In the genomic region with DNA sequence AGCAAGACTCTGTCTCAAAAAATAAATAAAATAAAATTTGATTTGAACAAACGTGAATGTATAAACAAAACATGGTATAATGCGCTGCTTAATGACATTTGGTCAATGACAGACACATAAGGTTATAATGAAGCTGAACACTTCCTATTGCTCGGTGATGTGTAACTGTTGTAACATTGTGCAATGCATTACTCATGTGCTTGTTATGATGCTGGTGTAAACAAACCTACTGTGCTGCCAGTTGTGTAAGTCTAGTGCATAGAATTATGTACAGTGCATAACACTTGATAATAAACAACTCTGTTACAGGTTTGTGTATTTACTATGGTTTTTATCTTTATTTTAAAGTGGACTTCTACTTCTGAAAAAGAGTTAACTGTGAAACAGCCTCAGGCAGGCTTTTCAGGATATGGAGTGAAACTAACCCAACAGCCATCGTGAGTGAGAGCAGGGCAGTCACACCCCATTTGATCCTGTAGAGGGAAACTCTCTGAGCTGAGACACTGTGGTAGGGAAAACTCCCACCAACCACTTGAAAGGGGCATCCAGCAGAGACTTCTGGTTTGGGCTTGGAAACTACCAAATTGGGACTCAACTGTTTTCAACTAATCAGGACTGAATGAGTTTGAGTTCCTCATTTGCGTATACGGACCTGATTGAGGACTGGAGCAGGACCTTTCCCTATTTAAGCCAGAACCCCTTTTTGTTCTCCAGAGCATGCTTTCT, we compare ENCODE assay signal across 10 cellular contexts. TPM values are rescaled to one million over a fixed set of nuclear protein-coding genes. Genes with fewer than 3 reads are reported as not detected.
DNase-seq lines count a peak whose midpoint lies in the region; ATAC-seq and TF ChIP-seq lines count a peak whose summit lies in the region.
"Had no signal": no experiment of that assay in that cellular context is flagged by ENCODE, and none has a peak within 500 bp of the region (broad histone marks: within the 10 kb centered on the region; RNA-seq: fewer than 3 reads in every experiment).

No MANE protein-coding gene starts in this region.

- H3K4me1 Mint-ChIP-seq in activated CD4-positive, alpha-beta memory T cell treated with anti-CD3 and anti-CD28 coated beads for 36 hours (ENCODE audit: low read depth): no peaks in the 10 kb centered on the region
- no peaks in the 10 kb centered on the region for H3K4me1 Mint-ChIP-seq in activated T-helper 17 cell treated with anti-CD3 and anti-CD28 coated beads, Interleukin-2, amount 50 U/mL, for 72 hours

- POLR2A ChIA-PET in activated CD4-positive, alpha-beta memory T cell treated with anti-CD3 and anti-CD28 coated beads for 36 hours (lab: Charles Lee): no interaction called here

- H3K9me3 ChIP-seq in DND-41 (ENCODE audit: insufficient read depth, low read length, severe bottlenecking) (peaks cover 3% of the 10 kb centered on the region), SJSA1 (replicated peaks) (no peaks in the 10 kb centered on the region), left lung (peaks cover 0 to 9% of the 10 kb centered on the region in 2 donors)

- H3K36me3 Mint-ChIP-seq in activated naive CD4-positive, alpha-beta T cell treated with anti-CD3 and anti-CD28 coated beads, Interleukin-2, amount 50 U/mL, for 72 hours: peaks cover 7 to 17% of the 10 kb centered on the region in 2 donors
- H3K36me3 Mint-ChIP-seq in activated CD4-positive, alpha-beta memory T cell treated with anti-CD3 and anti-CD28 coated beads for 36 hours: peaks cover 5% of the 10 kb centered on the region
- H3K36me3 Mint-ChIP-seq in activated T-helper 17 cell treated with anti-CD3 and anti-CD28 coated beads, Interleukin-2, amount 50 U/mL, for 72 hours (ENCODE audit: low read depth): no peaks in the 10 kb centered on the region

- no peak overlapping the region for H3K4me2 ChIP-seq in DND-41 (ENCODE audit: insufficient read depth, low read length)

- no peak overlapping the region for H2AFZ ChIP-seq in DND-41 (ENCODE audit: low read depth, low read length)

- H4K20me1 ChIP-seq in DND-41 (ENCODE audit: insufficient read depth, low read length): no peaks in the 10 kb centered on the region

- H3K9ac ChIP-seq in DND-41 (ENCODE audit: low read depth, low read length): no peak overlapping the region

- H3K9me3 Mint-ChIP-seq in activated naive CD4-positive, alpha-beta T cell treated with anti-CD3 and anti-CD28 coated beads, Interleukin-2, amount 50 U/mL, for 72 hours: peaks cover 9 to 11% of the 10 kb centered on the region in 2 donors
- H3K9me3 Mint-ChIP-seq in activated CD4-positive, alpha-beta memory T cell treated with anti-CD3 and anti-CD28 coated beads for 36 hours: peaks cover 12% of the 10 kb centered on the region
- peaks cover 3% of the 10 kb centered on the region for H3K9me3 Mint-ChIP-seq in activated T-helper 17 cell treated with anti-CD3 and anti-CD28 coated beads, Interleukin-2, amount 50 U/mL, for 72 hours

- ATAC-seq in DND-41 (ENCODE audit: insufficient read depth, low read depth) (peak; percentile 68; the same call in 2 of the 3 replicates), HG03196 (IDR thresholded peaks at IDR 0.05; ENCODE audit: unreplicated experiment) (peak; percentile 72), left lung (peak; percentile 69), HG03457 (IDR thresholded peaks at IDR 0.05; ENCODE audit: unreplicated experiment) (no peak)
- no peak for ATAC-seq in activated naive CD4-positive, alpha-beta T cell treated with anti-CD3 and anti-CD28 coated beads, Interleukin-2, amount 50 U/mL, for 72 hours
- no peak for ATAC-seq in activated T-helper 17 cell treated with anti-CD3 and anti-CD28 coated beads, Interleukin-2, amount 50 U/mL, for 72 hours (replicated peaks)

- CTCF ChIA-PET in activated CD4-positive, alpha-beta memory T cell treated with anti-CD3 and anti-CD28 coated beads for 36 hours (lab: Charles Lee): interaction anchor here (1.0 kb wide), 1 partner anchor 58 kb away, joined by 3 read pairs; no protein-coding TSS in a partner anchor

- no peak overlapping the region for H3K27ac ChIP-seq in DND-41 (ENCODE audit: low read length)
- peak overlapping the region; percentile 61 for H3K27ac ChIP-seq in SJSA1
- H3K27ac ChIP-seq in left lung: peak overlapping the region in 1 of 2 donors; percentile 35
- H3K27ac ChIP-seq: WERI-Rb-1 had no signal

- TF ChIP-seq CTCF in DND-41 (IDR thresholded peaks at IDR 0.05; ENCODE audit: borderline replicate concordance, extremely low read depth, low read length, poor library complexity, severe bottlenecking) (no peak), left lung (IDR thresholded peaks at IDR 0.05) (no peak)

- H3K79me2 ChIP-seq in DND-41 (ENCODE audit: insufficient read depth, low read length): no peaks in the 10 kb centered on the region

- H3K4me3 ChIP-seq in DND-41 (ENCODE audit: low read depth in 1 of 2, low read length in 2 of 2) (no peak overlapping the region), SJSA1 (no peak overlapping the region), left lung (no peak overlapping the region)

- no peak overlapping the region for H3K27ac Mint-ChIP-seq in activated naive CD4-positive, alpha-beta T cell treated with anti-CD3 and anti-CD28 coated beads, Interleukin-2, amount 50 U/mL, for 72 hours
- H3K27ac Mint-ChIP-seq in activated CD4-positive, alpha-beta memory T cell treated with anti-CD3 and anti-CD28 coated beads for 36 hours: no peak overlapping the region
- no peak overlapping the region for H3K27ac Mint-ChIP-seq in activated T-helper 17 cell treated with anti-CD3 and anti-CD28 coated beads, Interleukin-2, amount 50 U/mL, for 72 hours

- H3K27me3 Mint-ChIP-seq in activated CD4-positive, alpha-beta memory T cell treated with anti-CD3 and anti-CD28 coated beads for 36 hours: peaks cover 13% of the 10 kb centered on the region
- peaks cover 11% of the 10 kb centered on the region for H3K27me3 Mint-ChIP-seq in activated T-helper 17 cell treated with anti-CD3 and anti-CD28 coated beads, Interleukin-2, amount 50 U/mL, for 72 hours

- H3K27me3 ChIP-seq in DND-41 (ENCODE audit: insufficient read depth, low read length, poor library complexity) (peaks cover 3% of the 10 kb centered on the region), SJSA1 (replicated peaks) (no peaks in the 10 kb centered on the region), left lung (peaks cover 0 to 7% of the 10 kb centered on the region in 2 donors)

- no peak overlapping the region for H3K4me3 Mint-ChIP-seq in activated CD4-positive, alpha-beta memory T cell treated with anti-CD3 and anti-CD28 coated beads for 36 hours
- H3K4me3 Mint-ChIP-seq in activated T-helper 17 cell treated with anti-CD3 and anti-CD28 coated beads, Interleukin-2, amount 50 U/mL, for 72 hours: no peak overlapping the region
- H3K4me3 Mint-ChIP-seq: naive thymus-derived CD8-positive, alpha-beta T cell had no signal

- DNase-seq in DND-41: no peak
- DNase-seq in SJSA1 (ENCODE audit: low read depth in 1 of 2, low spot score in 2 of 2): peak in 1 of 2 experiments; percentile 75
- DNase-seq in left lung: no peak
- DNase-seq in activated naive CD4-positive, alpha-beta T cell treated with anti-CD3 and anti-CD28 coated beads, Interleukin-2, amount 50 U/mL, for 72 hours (ENCODE audit: low spot score in 2 of 2): no peak
- no peak for DNase-seq in activated CD4-positive, alpha-beta memory T cell treated with anti-CD3 and anti-CD28 coated beads for 36 hours
- DNase-seq: naive thymus-derived CD8-positive, alpha-beta T cell; WERI-Rb-1 had no signal

- H3K36me3 ChIP-seq in DND-41 (ENCODE audit: insufficient read depth, low read length) (no peaks in the 10 kb centered on the region), SJSA1 (no peaks in the 10 kb centered on the region), left lung (no peaks in the 10 kb centered on the region)
- H3K36me3 ChIP-seq: WERI-Rb-1 had no signal

- intact Hi-C loops in left lung (cut with DNase I): no loop called here
- intact Hi-C loops in activated CD4-positive, alpha-beta memory T cell treated with anti-CD3 and anti-CD28 coated beads for 36 hours (cut with micrococcal nuclease): no loop called here

- H3K4me1 ChIP-seq in DND-41 (ENCODE audit: insufficient read depth, low read length): no peaks in the 10 kb centered on the region
- peaks cover 21% of the 10 kb centered on the region for H3K4me1 ChIP-seq in SJSA1 (replicated peaks)
- H3K4me1 ChIP-seq in left lung: peaks cover 0 to 8% of the 10 kb centered on the region in 2 donors

RNA-seq across cellular contexts. Expression of a gene that starts 8.7 kb away (rescaled TPM):
- total RNA-seq in SJSA1 (2014; rRNA removed; shearing (Covaris generic)): 36.6 and 66.6 TPM in 2 replicates
- total RNA-seq in left lung: 10 to 100 TPM; 37.3 to 38.0 TPM
- total RNA-seq in activated naive CD4-positive, alpha-beta T cell treated with anti-CD3 and anti-CD28 coated beads, Interleukin-2, amount 50 U/mL, for 72 hours: 10 to 100 TPM; 32.2 to 32.6 TPM
- total RNA-seq in activated CD4-positive, alpha-beta memory T cell treated with anti-CD3 and anti-CD28 coated beads for 36 hours: 10 to 100 TPM; 25.9 to 29.6 TPM
- 10 to 100 TPM; 16.3 to 28.9 TPM for total RNA-seq in activated T-helper 17 cell treated with anti-CD3 and anti-CD28 coated beads, Interleukin-2, amount 50 U/mL, for 72 hours

RNA-seq across cellular contexts. Expression of a gene that starts 53.1 kb away (rescaled TPM):
- 83.8 and 88.0 TPM in 2 replicates for total RNA-seq in SJSA1 (2014; rRNA removed; shearing (Covaris generic))
- 10 to 100 TPM; 33.8 to 33.9 TPM for total RNA-seq in left lung
- 10 to 100 TPM; 22.7 to 33.4 TPM for total RNA-seq in activated naive CD4-positive, alpha-beta T cell treated with anti-CD3 and anti-CD28 coated beads, Interleukin-2, amount 50 U/mL, for 72 hours
- 10 to 100 TPM; 23.7 to 24.3 TPM for total RNA-seq in activated CD4-positive, alpha-beta memory T cell treated with anti-CD3 and anti-CD28 coated beads for 36 hours
- 10 to 100 TPM; 29.2 to 41.7 TPM for total RNA-seq in activated T-helper 17 cell treated with anti-CD3 and anti-CD28 coated beads, Interleukin-2, amount 50 U/mL, for 72 hours

RNA-seq across cellular contexts. Expression of a gene that starts 53.7 kb away (rescaled TPM):
- total RNA-seq in SJSA1 (2014; rRNA removed; shearing (Covaris generic)): 43.1 and 43.3 TPM in 2 replicates
- 10 to 100 TPM; 55.6 to 61.4 TPM for total RNA-seq in left lung
- 100 to 1,000 TPM; 109 to 110 TPM for total RNA-seq in activated naive CD4-positive, alpha-beta T cell treated with anti-CD3 and anti-CD28 coated beads, Interleukin-2, amount 50 U/mL, for 72 hours
- total RNA-seq in activated CD4-positive, alpha-beta memory T cell treated with anti-CD3 and anti-CD28 coated beads for 36 hours: 10 to 100 TPM; 83.7 to 84.4 TPM
- total RNA-seq in activated T-helper 17 cell treated with anti-CD3 and anti-CD28 coated beads, Interleukin-2, amount 50 U/mL, for 72 hours: 10 to 100 TPM; 78.3 to 95.8 TPM

Comparison
In these comparisons a context has a peak if more than half of its experiments do, and no peak if none do; other contexts are left out.
1. ATAC-seq: peak in DND-41 (single experiment), HG03196 (single experiment) and left lung (single experiment); none in activated naive CD4-positive, alpha-beta T cell treated with anti-CD3 and anti-CD28 coated beads, Interleukin-2, amount 50 U/mL, for 72 hours (0 of 2), activated T-helper 17 cell treated with anti-CD3 and anti-CD28 coated beads, Interleukin-2, amount 50 U/mL, for 72 hours (single experiment) and HG03457 (single experiment).